ENCODE assay signal across 31 cellular contexts in the genomic region with DNA sequence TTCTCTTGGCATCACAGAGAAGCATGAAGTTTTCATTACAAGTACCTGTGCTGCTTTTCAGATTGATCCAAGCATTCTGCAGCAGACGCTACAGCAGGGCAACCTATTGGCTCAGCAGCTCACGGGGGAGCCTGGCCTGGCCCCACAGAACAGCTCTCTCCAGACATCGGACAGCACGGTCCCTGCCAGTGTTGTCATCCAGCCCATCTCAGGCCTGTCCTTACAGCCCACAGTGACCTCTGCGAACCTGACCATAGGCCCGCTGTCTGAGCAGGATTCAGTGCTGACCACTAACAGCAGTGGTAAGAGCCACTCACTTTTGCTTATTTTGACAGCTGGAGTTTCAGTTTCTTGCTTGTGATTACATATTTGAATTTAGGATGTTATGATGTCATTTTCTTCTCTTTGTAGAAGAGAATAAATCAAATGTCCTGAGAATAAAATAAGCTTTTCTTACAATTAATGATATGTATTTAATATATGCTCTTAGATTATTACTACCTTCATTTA.
"Had no signal": no experiment of that assay in that cellular context is flagged by ENCODE, and none has a peak within 500 bp of the region (broad histone marks: within the 10 kb centered on the region; RNA-seq: fewer than 3 reads in every experiment).

No MANE protein-coding gene starts in this region.

- H3K27me3 ChIP-seq: body of pancreas, cardiac muscle cell, foreskin keratinocyte, heart left ventricle, pancreas, suprapubic skin, tibial artery, upper lobe of right lung had no signal

- H3K27me3 Mint-ChIP-seq: activated naive CD8-positive, alpha-beta T cell; naive thymus-derived CD4-positive, alpha-beta T cell; stimulated activated naive B cell treated with anti-CD40 and anti-IgM and Interleukin-4, amounts not matched to agents 10 μg/mL and 1 μg/mL and 100 μg/mL, for 72 hours had no signal

- H3K27ac Mint-ChIP-seq: activated naive CD8-positive, alpha-beta T cell; endodermal cell; immature natural killer cell; stimulated activated naive B cell treated with anti-CD40 and anti-IgM and Interleukin-4, amounts not matched to agents 10 μg/mL and 1 μg/mL and 100 μg/mL, for 72 hours had no signal

- H3K27ac ChIP-seq: body of pancreas, cardiac muscle cell, foreskin keratinocyte, heart left ventricle, pancreas, prostate gland, suprapubic skin, tibial artery, upper lobe of right lung, VCaP had no signal

- DNase-seq: activated CD4-positive, alpha-beta T cell treated with anti-CD3 and anti-CD28 coated beads for 4 hours; activated CD4-positive, alpha-beta T cell treated with anti-CD3 and anti-CD28 coated beads, Interleukin-2, amount 50 U/mL, for 4 hours; activated naive CD4-positive, alpha-beta T cell; activated T-cell treated with anti-CD3 and anti-CD28 coated beads for 4 hours; activated T-cell treated with anti-CD3 and anti-CD28 coated beads, Interleukin-2, amount 50 U/mL, for 72 hours; anterior cingulate cortex; body of pancreas; endodermal cell; foreskin keratinocyte; heart left ventricle; hypothalamus; immature natural killer cell; kidney; left colon; mammary epithelial cell; naive thymus-derived CD4-positive, alpha-beta T cell; pancreas; stimulated activated CD4-positive, alpha-beta T cell treated with anti-CD3 and anti-CD28 coated beads, Interleukin-1b, Interleukin-23, amount 100 ng/mL, for 48 hours; stimulated activated CD4-positive, alpha-beta T cell treated with anti-CD3 and anti-CD28 coated beads, Interleukin-4, amount 100 ng/mL, for 4 hours; stimulated activated CD8-positive, alpha-beta memory T cell treated with anti-CD3 and anti-CD28 coated beads, Interleukin-4, amount 100 ng/mL, for 48 hours; stimulated activated naive B cell treated with anti-CD40 and anti-IgM and Interleukin-4, amounts not matched to agents 10 μg/mL and 1 μg/mL and 100 μg/mL, for 72 hours; tibial artery; upper lobe of right lung had no signal

- FAIRE-seq: kidney, pancreas, TTC549 had no signal

- H3K9me3 Mint-ChIP-seq: activated T-cell treated with anti-CD3 and anti-CD28 coated beads, Interleukin-2, amount 50 U/mL, for 72 hours; endodermal cell; immature natural killer cell; naive thymus-derived CD4-positive, alpha-beta T cell; stimulated activated naive B cell treated with anti-CD40 and anti-IgM and Interleukin-4, amounts not matched to agents 10 μg/mL and 1 μg/mL and 100 μg/mL, for 72 hours had no signal

- H3K4me1 ChIP-seq: body of pancreas, foreskin keratinocyte, pancreas, prostate gland, suprapubic skin, tibial artery, upper lobe of right lung had no signal

- H3K4me2 ChIP-seq: smooth muscle cell had no signal

- H3K4me3 ChIP-seq: body of pancreas, cardiac muscle cell, heart left ventricle, pancreas, prostate gland, smooth muscle cell, suprapubic skin, tibial artery, upper lobe of right lung had no signal

- ATAC-seq: activated T-cell treated with anti-CD3 and anti-CD28 coated beads, Interleukin-2, amount 50 U/mL, for 72 hours; body of pancreas; esophagus mucosa; foreskin keratinocyte; heart left ventricle; left colon; naive thymus-derived CD4-positive, alpha-beta T cell; pancreas; stimulated activated naive B cell treated with anti-CD40 and anti-IgM and Interleukin-4, amounts not matched to agents 10 μg/mL and 1 μg/mL and 100 μg/mL, for 72 hours; upper lobe of right lung had no signal

- H3K9me3 ChIP-seq: body of pancreas, heart left ventricle, pancreas, prostate gland, suprapubic skin, tibial artery, upper lobe of right lung had no signal

- H3K4me1 Mint-ChIP-seq: endodermal cell had no signal

- H3K4me3 Mint-ChIP-seq: activated naive CD8-positive, alpha-beta T cell; activated T-cell treated with anti-CD3 and anti-CD28 coated beads, Interleukin-2, amount 50 U/mL, for 72 hours; endodermal cell; immature natural killer cell; naive thymus-derived CD4-positive, alpha-beta T cell; stimulated activated naive B cell treated with anti-CD40 and anti-IgM and Interleukin-4, amounts not matched to agents 10 μg/mL and 1 μg/mL and 100 μg/mL, for 72 hours had no signal
